ENCODE assay signal across 9 cellular contexts in the genomic region with DNA sequence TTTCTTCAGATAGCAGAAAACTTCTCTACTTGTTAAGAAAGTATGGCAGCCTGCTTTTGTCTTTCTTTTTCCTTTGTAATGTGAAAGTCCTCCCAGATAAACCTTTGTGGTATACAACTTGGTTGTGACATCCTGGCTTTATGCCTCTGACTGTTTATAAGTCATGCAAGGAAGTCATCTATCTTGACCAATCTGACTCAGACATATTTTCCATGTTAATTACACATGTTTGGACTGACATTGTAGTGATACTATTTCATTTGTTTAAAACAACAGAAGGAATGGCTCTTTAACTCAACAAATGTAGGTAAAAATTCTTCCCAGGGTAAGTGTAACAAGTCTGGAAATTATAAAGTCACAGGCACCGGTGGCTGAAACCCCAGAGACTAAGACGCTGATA.
A peak's percentile ranks its signal among the peaks of the same experiment; 100 is the strongest.
DNase-seq lines count a peak whose midpoint lies in the region; ATAC-seq and TF ChIP-seq lines count a peak whose summit lies in the region.
"Had no signal": no experiment of that assay in that cellular context is flagged by ENCODE, and none has a peak within 500 bp of the region (broad histone marks: within the 10 kb centered on the region; RNA-seq: fewer than 3 reads in every experiment).

No MANE protein-coding gene starts in this region.

- H3K4me1 Mint-ChIP-seq in endodermal cell: peaks cover 3% of the 10 kb centered on the region

- intact Hi-C loops in Right ventricle myocardium superior (cut with DNase I) (no loop called here), Right ventricle myocardium inferior (cut with DNase I) (no loop called here), upper lobe of right lung (cut with DNase I) (no loop called here)

- ATAC-seq in Right ventricle myocardium superior (ENCODE audit: poor library complexity): peak; percentile 14
- no peak for ATAC-seq in Right ventricle myocardium inferior
- ATAC-seq in upper lobe of right lung: no peak
- ATAC-seq in HG03139 (IDR thresholded peaks at IDR 0.05; ENCODE audit: unreplicated experiment): no peak

- no peak for DNase-seq in Right ventricle myocardium superior
- no peak for DNase-seq in Right ventricle myocardium inferior (ENCODE audit: missing footprints)
- DNase-seq in endodermal cell: no peak
- DNase-seq in left kidney (ENCODE audit: low read depth, low spot score): peak; percentile 15
- no peak for DNase-seq in upper lobe of right lung
- no peak for DNase-seq in T-helper 9 cell
- no peak for DNase-seq in activated naive CD4-positive, alpha-beta T cell treated with anti-CD3 and anti-CD28 coated beads, Interleukin-2, amount 50 U/mL, for 16 hours
- DNase-seq: activated T-cell treated with anti-CD3 and anti-CD28 coated beads, Interleukin-2, amount 50 U/mL, for 48 hours had no signal

- H3K9me3 Mint-ChIP-seq in endodermal cell: no peaks in the 10 kb centered on the region

- H3K36me3 Mint-ChIP-seq in endodermal cell (ENCODE audit: low read depth): no peaks in the 10 kb centered on the region

- H3K4me3 Mint-ChIP-seq in endodermal cell: no peak overlapping the region

- H3K36me3 ChIP-seq in endodermal cell (ENCODE audit: control insufficient read depth, insufficient read depth, low read length): no peaks in the 10 kb centered on the region
- H3K36me3 ChIP-seq in upper lobe of right lung: no peaks in the 10 kb centered on the region

- H3K9me3 ChIP-seq in endodermal cell (ENCODE audit: control insufficient read depth, low read length) (no peaks in the 10 kb centered on the region), upper lobe of right lung (no peaks in the 10 kb centered on the region)

- H3K27me3 Mint-ChIP-seq in endodermal cell (ENCODE audit: insufficient read depth): no peaks in the 10 kb centered on the region

- peak overlapping the region; percentile 65 for H3K27ac Mint-ChIP-seq in endodermal cell

- H3K27ac ChIP-seq in endodermal cell (ENCODE audit: low read depth, low read length) (no peak overlapping the region), upper lobe of right lung (peak overlapping the region; percentile 20)

- H3K4me3 ChIP-seq in endodermal cell (ENCODE audit: low read length) (no peak overlapping the region), upper lobe of right lung (no peak overlapping the region)

- H3K9ac ChIP-seq in endodermal cell (ENCODE audit: extremely low read depth, low read length, poor library complexity, severe bottlenecking): no peak overlapping the region

- TF ChIP-seq CTCF in endodermal cell (conservative IDR thresholded peaks at IDR 0.05) (no peak), upper lobe of right lung (IDR thresholded peaks at IDR 0.05) (no peak)

- H3K4me1 ChIP-seq in endodermal cell (ENCODE audit: control insufficient read depth, insufficient read depth, low read length): peaks cover 1% of the 10 kb centered on the region
- peaks cover 4% of the 10 kb centered on the region for H3K4me1 ChIP-seq in upper lobe of right lung

- H3K27me3 ChIP-seq in endodermal cell (ENCODE audit: control insufficient read depth, insufficient read depth, low read length, poor library complexity, severe bottlenecking) (no peaks in the 10 kb centered on the region), upper lobe of right lung (no peaks in the 10 kb centered on the region)

- 100% methylated on average over 1 of the region's 2 CpGs; no CpG with 5 or more reads in 1 of the 2 experiments for WGBS in endodermal cell (ENCODE audit: insufficient coverage in 1 of 2, insufficient read length in 1 of 2), 2 experiments
